ENCODE assay signal across 25 cellular contexts in the genomic region with DNA sequence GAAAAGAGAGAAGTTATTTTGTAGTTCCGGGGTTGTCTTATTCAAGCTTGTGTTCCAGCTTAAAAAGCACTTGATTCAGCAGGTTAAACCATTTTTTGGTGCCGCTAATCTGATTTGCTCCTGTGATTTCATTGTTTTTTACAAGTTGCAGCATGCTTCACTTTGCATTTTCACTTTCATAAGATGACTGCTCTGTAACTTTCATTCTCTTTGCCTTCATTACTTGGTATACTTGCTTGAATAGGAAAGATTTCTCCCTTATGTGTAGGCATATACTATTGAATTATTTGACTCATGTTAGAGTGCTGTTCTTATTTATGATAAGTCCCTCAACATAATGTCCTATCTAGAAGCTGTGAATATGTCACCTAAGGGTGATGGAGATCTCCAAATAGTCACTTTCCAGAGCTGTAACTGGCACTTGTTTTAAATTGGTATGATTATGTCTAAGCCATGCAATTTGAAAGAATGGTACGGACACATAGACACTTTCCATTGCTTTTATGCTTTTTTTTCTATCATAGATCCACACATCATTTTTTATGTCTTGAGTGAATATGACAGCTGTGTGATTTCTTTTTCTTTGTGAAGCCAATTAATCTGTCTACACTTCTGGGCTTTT.
A peak's percentile ranks its signal among the peaks of the same experiment; 100 is the strongest.
DNase-seq lines count a peak whose midpoint lies in the region; ATAC-seq and TF ChIP-seq lines count a peak whose summit lies in the region.
"Had no signal": no experiment of that assay in that cellular context is flagged by ENCODE, and none has a peak within 500 bp of the region (broad histone marks: within the 10 kb centered on the region; RNA-seq: fewer than 3 reads in every experiment).

No MANE protein-coding gene starts in this region.

- no peak overlapping the region for H3K27ac Mint-ChIP-seq in neural progenitor cell
- H3K27ac Mint-ChIP-seq: nephron; stimulated activated naive B cell treated with anti-CD40 and anti-IgM and Interleukin-4, amounts not matched to agents 10 μg/mL and 1 μg/mL and 100 μg/mL, for 72 hours had no signal

- no peaks in the 10 kb centered on the region for H3K9me3 ChIP-seq in OCI-LY3 (ENCODE audit: insufficient read depth, low read length)
- H3K9me3 ChIP-seq in neural progenitor cell (ENCODE audit: low read depth): no peaks in the 10 kb centered on the region
- H3K9me3 ChIP-seq: prostate gland, tibial artery had no signal

- H2AFZ ChIP-seq in OCI-LY3 (ENCODE audit: low read depth, low read length): peak overlapping the region; percentile 54
- no peak overlapping the region for H2AFZ ChIP-seq in neural progenitor cell (replicated peaks)

- H3K79me2 ChIP-seq in OCI-LY3 (ENCODE audit: low read length): no peaks in the 10 kb centered on the region
- no peaks in the 10 kb centered on the region for H3K79me2 ChIP-seq in neural progenitor cell (ENCODE audit: low read depth)

- H3K27ac ChIP-seq in OCI-LY3 (ENCODE audit: low read length): no peak overlapping the region
- no peak overlapping the region for H3K27ac ChIP-seq in neural progenitor cell
- H3K27ac ChIP-seq: prostate gland, tibial artery had no signal

- no peak overlapping the region for H3K9ac ChIP-seq in OCI-LY3 (ENCODE audit: low read length)
- H3K9ac ChIP-seq in neural progenitor cell: no peak overlapping the region

- no peaks in the 10 kb centered on the region for H3K27me3 Mint-ChIP-seq in neural progenitor cell (ENCODE audit: insufficient read depth, low read depth)
- H3K27me3 Mint-ChIP-seq: stimulated activated naive B cell treated with anti-CD40 and anti-IgM and Interleukin-4, amounts not matched to agents 10 μg/mL and 1 μg/mL and 100 μg/mL, for 72 hours had no signal

- no peaks in the 10 kb centered on the region for H3K36me3 Mint-ChIP-seq in neural progenitor cell
- H3K36me3 Mint-ChIP-seq: stimulated activated naive B cell treated with anti-CD40 and anti-IgM and Interleukin-4, amounts not matched to agents 10 μg/mL and 1 μg/mL and 100 μg/mL, for 72 hours; T-cell had no signal

- H3K4me3 Mint-ChIP-seq in neural progenitor cell: no peak overlapping the region
- H3K4me3 Mint-ChIP-seq: nephron; stimulated activated naive B cell treated with anti-CD40 and anti-IgM and Interleukin-4, amounts not matched to agents 10 μg/mL and 1 μg/mL and 100 μg/mL, for 72 hours; T-cell had no signal

- H3K27me3 ChIP-seq in OCI-LY3 (ENCODE audit: low read depth, low read length) (no peaks in the 10 kb centered on the region), neural progenitor cell (no peaks in the 10 kb centered on the region)
- H3K27me3 ChIP-seq: tibial artery had no signal

- H3K4me1 ChIP-seq in OCI-LY3 (ENCODE audit: low read length): no peaks in the 10 kb centered on the region; the same call in 1 of the 2 replicates
- H3K4me1 ChIP-seq in neural progenitor cell: no peaks in the 10 kb centered on the region
- H3K4me1 ChIP-seq: prostate gland had no signal

- TF ChIP-seq CTCF in OCI-LY3 (IDR thresholded peaks at IDR 0.05; ENCODE audit: low read depth, low read length): no peak
- TF ChIP-seq CTCF in neural progenitor cell (IDR thresholded peaks at IDR 0.05): no peak

- no peaks in the 10 kb centered on the region for H3K4me1 Mint-ChIP-seq in neural progenitor cell
- H3K4me1 Mint-ChIP-seq: nephron; stimulated activated naive B cell treated with anti-CD40 and anti-IgM and Interleukin-4, amounts not matched to agents 10 μg/mL and 1 μg/mL and 100 μg/mL, for 72 hours had no signal

- ATAC-seq in GM18520 (IDR thresholded peaks at IDR 0.05; ENCODE audit: unreplicated experiment): peak; percentile 57
- peak; percentile 64 for ATAC-seq in GM19455 (IDR thresholded peaks at IDR 0.05; ENCODE audit: unreplicated experiment)
- ATAC-seq in HG02763 (IDR thresholded peaks at IDR 0.05; ENCODE audit: unreplicated experiment): no peak
- ATAC-seq: left cardiac atrium; PC-3; stimulated activated naive B cell treated with anti-CD40 and anti-IgM and Interleukin-4, amounts not matched to agents 10 μg/mL and 1 μg/mL and 100 μg/mL, for 72 hours; T-cell had no signal

- H4K20me1 ChIP-seq in OCI-LY3 (ENCODE audit: insufficient read depth, low read length): no peaks in the 10 kb centered on the region
- no peaks in the 10 kb centered on the region for H4K20me1 ChIP-seq in neural progenitor cell (ENCODE audit: low read depth)

- 0 out of 2 replicates have a peak overlapping the region, but pooled peaks have one; percentile 2 for H3K4me3 ChIP-seq in OCI-LY3 (ENCODE audit: low read length)
- no peak overlapping the region for H3K4me3 ChIP-seq in neural progenitor cell
- H3K4me3 ChIP-seq: prostate gland, tibial artery had no signal

- no peaks in the 10 kb centered on the region for H3F3A ChIP-seq in neural progenitor cell (ENCODE audit: low read depth)

- H3K9me3 Mint-ChIP-seq in neural progenitor cell: no peaks in the 10 kb centered on the region
- H3K9me3 Mint-ChIP-seq: nephron; stimulated activated naive B cell treated with anti-CD40 and anti-IgM and Interleukin-4, amounts not matched to agents 10 μg/mL and 1 μg/mL and 100 μg/mL, for 72 hours; T-cell had no signal

- H3K4me2 ChIP-seq in OCI-LY3 (ENCODE audit: low read length): peak overlapping the region; percentile 32
- H3K4me2 ChIP-seq in neural progenitor cell: no peak overlapping the region

- no peaks in the 10 kb centered on the region for H3K36me3 ChIP-seq in OCI-LY3 (replicated peaks; ENCODE audit: low read depth, low read length)
- H3K36me3 ChIP-seq in neural progenitor cell: no peaks in the 10 kb centered on the region
- H3K36me3 ChIP-seq: prostate gland, tibial artery had no signal

- DNase-seq in myocyte (ENCODE audit: low read depth): peak; percentile 42
- no peak for DNase-seq in neural progenitor cell (ENCODE audit: low spot score)
- DNase-seq in kidney glomerular epithelial cell (lab: John Stamatoyannopoulos, UW): no peak
- DNase-seq: activated CD4-positive, alpha-beta T cell treated with anti-CD3 and anti-CD28 coated beads for 48 hours; activated naive CD4-positive, alpha-beta T cell treated with Interleukin-2 at 50 U/mL for 16 hours; AML-193; DMS53; effector memory CD4-positive, alpha-beta T cell; HCEC 1CT; left cardiac atrium; NCI-H146; NCI-H2171; NCI-H748 treated with DMSO at 0.1 percent for 48 hours; PC-3; SHP77 treated with DMSO at 0.1 percent for 48 hours; stimulated activated CD4-positive, alpha-beta T cell treated with anti-CD3 and anti-CD28 coated beads, Interleukin-1b, Interleukin-23, amount 100 ng/mL, for 48 hours; stimulated activated naive B cell treated with anti-CD40 and anti-IgM and Interleukin-4, amounts not matched to agents 10 μg/mL and 1 μg/mL and 100 μg/mL, for 72 hours; T-cell; tibial artery had no signal
